Comparison of ENCODE assay signal across 1 cellular context in genomic region chr4:123825596-123826291, GRCh38.
TF ChIP-seq lines count a peak whose summit lies in the region.

No MANE protein-coding gene starts in this region.

TF ChIP-seq in H1, 55 proteins besides CTCF, POLR2A, EP300 and RAD21:
- TF ChIP-seq YY1 (IDR thresholded peaks at IDR 0.05; ENCODE audit: low read depth, low read length) (no peak), CHD1 (IDR thresholded peaks at IDR 0.05; ENCODE audit: low read depth, low read length) (no peak), TCF12 (IDR thresholded peaks at IDR 0.05; ENCODE audit: low read depth, low read length) (no peak), ATF2 (IDR thresholded peaks at IDR 0.05; ENCODE audit: low read length) (no peak), CHD7 (IDR thresholded peaks at IDR 0.05; ENCODE audit: insufficient replicate concordance, low read length) (no peak), GABPA (IDR thresholded peaks at IDR 0.05; ENCODE audit: borderline replicate concordance, insufficient read depth, low read length) (no peak), HDAC2 (IDR thresholded peaks at IDR 0.05; ENCODE audit: borderline replicate concordance in 1 of 2, low read depth in 2 of 2, low read length in 2 of 2) (no peak), RXRA (IDR thresholded peaks at IDR 0.05; ENCODE audit: insufficient read depth, low read depth, low read length) (no peak), NRF1 (IDR thresholded peaks at IDR 0.05; ENCODE audit: low read depth, low read length) (no peak)
